ENCODE assay signal across 4 cellular contexts in the genomic region with DNA sequence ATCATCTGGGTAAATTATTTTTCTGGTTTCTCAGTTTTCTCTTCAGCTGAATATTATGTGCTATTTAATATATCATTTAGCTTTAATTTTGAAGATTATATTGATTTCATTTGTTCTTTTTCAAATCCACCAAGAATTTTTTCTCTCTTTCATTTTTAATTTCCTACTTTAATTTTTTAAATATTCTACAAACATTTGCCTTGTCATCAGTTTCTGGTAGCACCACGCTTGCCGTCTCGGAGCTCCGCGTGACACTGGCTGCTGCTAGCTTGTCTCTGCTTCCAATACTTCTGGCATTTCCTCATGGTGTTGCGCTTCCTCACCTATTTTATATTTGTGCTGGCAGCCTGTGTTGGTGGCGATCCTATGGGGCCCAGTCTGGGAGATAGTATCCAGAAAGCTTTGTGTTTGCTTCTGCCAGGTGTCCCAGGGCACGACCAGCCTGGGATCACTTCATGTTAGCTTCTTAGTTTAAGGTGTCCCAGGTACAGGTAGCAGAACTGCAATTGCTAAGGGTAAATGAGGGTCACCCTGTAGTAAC.
A peak's percentile ranks its signal among the peaks of the same experiment; 100 is the strongest.
TF ChIP-seq lines count a peak whose summit lies in the region.

No MANE protein-coding gene starts in this region.

TF ChIP-seq in A549, 52 proteins besides CTCF, POLR2A, EP300 and RAD21:
- TF ChIP-seq MAFK (IDR thresholded peaks at IDR 0.05; ENCODE audit: partially characterized antibody) = peak; percentile 8

TF ChIP-seq in IMR-90, 13 proteins besides CTCF, POLR2A, EP300 and RAD21:
- 0 out of 2 replicates have a peak, but pooled peaks have one; percentile 21 for TF ChIP-seq MAFK (IDR thresholded peaks at IDR 0.05; ENCODE audit: low read depth, low read length)

TF ChIP-seq in K562, 482 proteins besides CTCF, POLR2A, EP300 and RAD21:
- TF ChIP-seq ZNF316 (IDR thresholded peaks at IDR 0.05) (peak; percentile 66), ZNF41 (CRISPR knock-in tag; conservative IDR thresholded peaks at IDR 0.05) (peak; percentile 90; the same call in 1 of the 2 replicates)

TF ChIP-seq in HepG2, 621 proteins besides CTCF, POLR2A, EP300 and RAD21:
- peak; percentile 50; the same call in 1 of the 2 replicates for TF ChIP-seq MAFF (IDR thresholded peaks at IDR 0.05; ENCODE audit: low read depth, low read length)
- peak; percentile 44 to 72; a peak in 3 of 4 replicates for TF ChIP-seq MAFK (conservative IDR thresholded peaks at IDR 0.05 in 1 of 2, IDR thresholded peaks at IDR 0.05 in 1 of 2; ENCODE audit: low read length in 2 of 2)
